Comparison of ENCODE assay signal across 10 cellular contexts in genomic region chr5:147483197-147483790, GRCh38. TPM values are rescaled to one million over a fixed set of nuclear protein-coding genes. Genes with fewer than 3 reads are reported as not detected.
DNase-seq lines count a peak whose midpoint lies in the region; ATAC-seq and TF ChIP-seq lines count a peak whose summit lies in the region.
"Had no signal": no experiment of that assay in that cellular context is flagged by ENCODE, and none has a peak within 500 bp of the region (broad histone marks: within the 10 kb centered on the region; RNA-seq: fewer than 3 reads in every experiment).

No MANE protein-coding gene starts in this region.

- no peaks in the 10 kb centered on the region for H3K36me3 ChIP-seq in BLaER1 treated with 17β-estradiol and CSF1 and Interleukin-3, amounts not matched to agents 10 nM and 100 nM
- H3K36me3 ChIP-seq in muscle layer of colon (ENCODE audit: insufficient read depth, low read length), result no peaks in the 10 kb centered on the region
- H3K36me3 ChIP-seq in SJCRH30, result no peaks in the 10 kb centered on the region
- H3K36me3 ChIP-seq in adrenal gland (replicated peaks in 1 of 2), result no peaks in the 10 kb centered on the region
- H3K36me3 ChIP-seq: neutrophil had no signal

- peak overlapping the region in 4 of 11 experiments; percentile 48 to 77 (median 65); a peak in 9 of 22 replicates for H3K27ac ChIP-seq in BLaER1 treated with 17β-estradiol and CSF1 and Interleukin-3, amounts not matched to agents 10 nM and 100 nM
- H3K27ac ChIP-seq in muscle layer of colon (ENCODE audit: low read depth, low read length) (peak overlapping the region; percentile 74), SJCRH30 (no peak overlapping the region), adrenal gland (no peak overlapping the region)
- H3K27ac ChIP-seq: neutrophil had no signal

- H3K9me3 ChIP-seq in BLaER1 treated with 17β-estradiol and CSF1 and Interleukin-3, amounts not matched to agents 10 nM and 100 nM (replicated peaks in 1 of 11), result 0 out of 22 replicates have a peak, but pooled peaks cover 0 to 5% (median 0%) of the 10 kb centered on the region in 11 experiments
- H3K9me3 ChIP-seq in muscle layer of colon (ENCODE audit: low read length) (no peaks in the 10 kb centered on the region), SJCRH30 (replicated peaks) (0 out of 2 replicates have a peak, but pooled peaks cover 4% of the 10 kb centered on the region), adrenal gland (replicated peaks in 1 of 3) (no peaks in the 10 kb centered on the region)
- H3K9me3 ChIP-seq: neutrophil had no signal

- TF ChIP-seq POLR2A in adrenal gland (IDR thresholded peaks at IDR 0.05), result no peak

- DNase-seq in NCI-H1417 (lab: John Stamatoyannopoulos, UW), result peak; percentile 73 to 95 (median 79)
- DNase-seq in SK-N-DZ (ENCODE audit: low spot score), result peak; percentile 27
- no peak for DNase-seq in NCI-H446 treated with DMSO at 0.1 percent for 48 hours (lab: John Stamatoyannopoulos, UW)
- DNase-seq in SJCRH30, result no peak
- no peak for DNase-seq in adrenal gland
- DNase-seq: central memory CD4-positive, alpha-beta T cell had no signal

- H3K4me1 ChIP-seq in BLaER1 treated with 17β-estradiol and CSF1 and Interleukin-3, amounts not matched to agents 10 nM and 100 nM, result peaks cover 38 to 61% (median 51%) of the 10 kb centered on the region in 10 experiments
- peaks cover 59% of the 10 kb centered on the region for H3K4me1 ChIP-seq in muscle layer of colon (ENCODE audit: insufficient read depth, low read length)
- H3K4me1 ChIP-seq in SJCRH30, result peaks cover 10% of the 10 kb centered on the region
- no peaks in the 10 kb centered on the region for H3K4me1 ChIP-seq in adrenal gland (replicated peaks in 1 of 2)

- peak overlapping the region; percentile 39 to 77 (median 60) for H3K4me2 ChIP-seq in BLaER1 treated with 17β-estradiol and CSF1 and Interleukin-3, amounts not matched to agents 10 nM and 100 nM

- intact Hi-C loops in adrenal gland (cut with DNase I), result no loop called here

- no peak for TF ChIP-seq CTCF in adrenal gland (IDR thresholded peaks at IDR 0.05)

- H4K20me1 ChIP-seq in BLaER1 treated with 17β-estradiol and CSF1 and Interleukin-3, amounts not matched to agents 10 nM and 100 nM, result no peaks in the 10 kb centered on the region

- H3K27me3 ChIP-seq in BLaER1 treated with 17β-estradiol and CSF1 and Interleukin-3, amounts not matched to agents 10 nM and 100 nM, result peaks cover 0 to 12% (median 0%) of the 10 kb centered on the region in 11 experiments; a peak in 10 of 22 replicates
- no peaks in the 10 kb centered on the region for H3K27me3 ChIP-seq in muscle layer of colon (ENCODE audit: control insufficient read depth in 1 of 2, insufficient read depth in 2 of 2, low read length in 2 of 2)
- H3K27me3 ChIP-seq in SJCRH30, result no peaks in the 10 kb centered on the region
- no peaks in the 10 kb centered on the region for H3K27me3 ChIP-seq in adrenal gland

- H3K9ac ChIP-seq in BLaER1 treated with 17β-estradiol and CSF1 and Interleukin-3, amounts not matched to agents 10 nM and 100 nM, result peak overlapping the region in 1 of 11 experiments; percentile 38; a peak in 1 of 22 replicates
- no peak overlapping the region for H3K9ac ChIP-seq in muscle layer of colon (ENCODE audit: low read length)

- no peak overlapping the region for H3K4me3 ChIP-seq in BLaER1 treated with 17β-estradiol and CSF1 and Interleukin-3, amounts not matched to agents 10 nM and 100 nM
- H3K4me3 ChIP-seq in muscle layer of colon (ENCODE audit: low read depth in 1 of 2, low read length in 2 of 2) (no peak overlapping the region), SJCRH30 (no peak overlapping the region), adrenal gland (no peak overlapping the region)

- ATAC-seq in GM18511 (IDR thresholded peaks at IDR 0.05; ENCODE audit: unreplicated experiment), result no peak

- 72 to 77% (median 76%) methylated on average over 5 of the region's 5 CpGs for WGBS in adrenal gland, 4 donors

RNA-seq across cellular contexts. Expression of gene DPYSL3, which starts 26.6 kb away (rescaled TPM):
- 18.9 and 19.3 TPM in 2 replicates for polyA plus RNA-seq in SK-N-DZ (2014; cell fraction: cytosol; rRNA removed)
- 15.7 and 21.6 TPM in 2 replicates for polyA plus RNA-seq in SK-N-DZ (2014; cell fraction: nucleus; rRNA removed)
- 42.2 and 42.7 TPM in 2 replicates for total RNA-seq in SJCRH30 (2014; rRNA removed; shearing (Covaris generic))
- 10 to 100 TPM in 5 of 8 donors, 1 to 10 TPM in 3; 3.5 to 23.2 (median 11.5) TPM for total RNA-seq in adrenal gland
- 10 to 100 TPM; 12.7 to 23.2 (median 13.6) TPM for polyA plus RNA-seq in adrenal gland

Comparison
In these comparisons a context has a peak if more than half of its experiments do, and no peak if none do; other contexts are left out.
1. DNase-seq: peak in NCI-H1417 (3 of 3) and SK-N-DZ (single experiment); none in NCI-H446 treated with DMSO at 0.1 percent for 48 hours (single experiment), SJCRH30 (0 of 2) and adrenal gland (0 of 7).